ENCODE assay signal across 18 cellular contexts in the genomic region with DNA sequence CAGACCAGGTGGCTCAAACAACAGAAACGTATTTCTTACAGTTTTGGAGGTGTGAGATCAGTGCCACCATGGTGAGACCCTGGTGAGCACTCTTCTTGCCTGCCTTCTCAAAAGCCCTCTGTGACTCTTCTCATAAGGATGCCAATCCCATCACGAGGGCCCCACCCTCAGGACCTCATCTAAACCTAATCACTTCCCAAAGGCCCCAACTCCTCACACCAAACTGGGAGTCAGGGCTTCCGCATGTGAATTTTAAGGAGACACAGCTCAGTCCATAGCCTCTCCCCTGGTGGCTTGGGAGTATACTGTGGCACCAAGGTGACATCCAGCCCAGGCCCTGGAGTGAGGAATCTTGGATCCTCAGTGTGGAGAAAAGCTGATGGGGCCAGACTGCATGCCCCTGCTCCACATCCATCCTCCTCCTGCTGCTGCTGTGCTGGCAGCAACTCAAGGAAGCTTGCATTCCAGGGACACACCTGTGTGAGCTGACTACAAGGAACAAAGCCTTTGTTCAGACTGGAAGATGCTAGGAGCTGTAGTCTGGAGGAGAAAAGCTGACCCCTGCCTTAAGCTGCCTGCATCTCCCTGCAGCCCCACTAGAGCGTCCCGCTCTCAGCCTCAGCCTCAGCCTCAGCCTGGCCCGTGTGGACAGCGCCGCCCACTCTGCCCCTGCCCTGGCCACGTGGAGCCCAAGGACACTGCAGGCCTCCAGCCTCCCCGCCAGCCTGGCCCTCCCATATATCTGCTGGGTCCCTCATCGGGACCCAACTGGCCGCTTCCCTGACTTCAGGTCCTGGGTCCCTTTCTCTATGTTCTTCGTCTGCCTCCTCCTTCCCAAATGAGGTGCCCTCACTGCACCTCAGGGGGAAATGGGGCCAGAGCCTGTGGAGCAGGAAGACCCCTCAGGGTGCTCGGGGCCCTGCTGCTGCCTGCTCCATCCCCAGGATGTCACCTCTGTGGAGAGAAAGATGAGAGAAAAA.
DNase-seq lines count a peak whose midpoint lies in the region; ATAC-seq, FAIRE-seq and TF ChIP-seq lines count a peak whose summit lies in the region.
"Had no signal": no experiment of that assay in that cellular context is flagged by ENCODE, and none has a peak within 500 bp of the region (broad histone marks: within the 10 kb centered on the region; RNA-seq: fewer than 3 reads in every experiment).

No MANE protein-coding gene starts in this region.

- H3F3A ChIP-seq in neural progenitor cell (ENCODE audit: low read depth): no peaks in the 10 kb centered on the region

- CTCF ChIA-PET in HCT116 (lab: Charles Lee): no interaction called here

- no peak for TF ChIP-seq RAD21 in HCT116 (IDR thresholded peaks at IDR 0.05; ENCODE audit: low read depth)

- no peaks in the 10 kb centered on the region for H3K9me3 Mint-ChIP-seq in neural progenitor cell

- no peak overlapping the region for H3K27ac ChIP-seq in HCT116 (ENCODE audit: low read depth, low read length)
- H3K27ac ChIP-seq in foreskin keratinocyte: no peak overlapping the region
- no peak overlapping the region for H3K27ac ChIP-seq in neural progenitor cell
- H3K27ac ChIP-seq: KMS-11, RWPE1 had no signal

- H3K27me3 Mint-ChIP-seq in neural progenitor cell (ENCODE audit: insufficient read depth, low read depth): peaks cover 11% of the 10 kb centered on the region

- RAD21 ChIA-PET in HCT116 (lab: Charles Lee; ENCODE audit: low non-redundant PET in 1 of 2, low total read pairs in 2 of 2, uncharacterized antibody in 2 of 2, unreplicated experiment in 2 of 2): no interaction called here

- H3K36me3 ChIP-seq in HCT116 (ENCODE audit: control insufficient read depth in 1 of 2, insufficient read depth in 2 of 2, low read length in 2 of 2) (no peaks in the 10 kb centered on the region), neural progenitor cell (no peaks in the 10 kb centered on the region)

- H3K27me3 ChIP-seq in HCT116 (ENCODE audit: insufficient read depth, low read length): peaks cover 57% of the 10 kb centered on the region
- no peaks in the 10 kb centered on the region for H3K27me3 ChIP-seq in foreskin keratinocyte
- H3K27me3 ChIP-seq in neural progenitor cell: no peaks in the 10 kb centered on the region

- no peaks in the 10 kb centered on the region for H3K9me3 ChIP-seq in HCT116 (ENCODE audit: control insufficient read depth in 1 of 2, insufficient read depth in 1 of 2, low read depth in 1 of 2, low read length in 2 of 2)
- no peaks in the 10 kb centered on the region for H3K9me3 ChIP-seq in neural progenitor cell (ENCODE audit: low read depth)
- H3K9me3 ChIP-seq: Caco-2 had no signal

- no peaks in the 10 kb centered on the region for H3K4me1 Mint-ChIP-seq in neural progenitor cell
- H3K4me1 Mint-ChIP-seq: B cell had no signal

- H4K20me1 ChIP-seq in HCT116 (ENCODE audit: insufficient read depth) (no peaks in the 10 kb centered on the region), neural progenitor cell (ENCODE audit: low read depth) (no peaks in the 10 kb centered on the region)

- intact Hi-C loops in HCT116 (cut with micrococcal nuclease): no loop called here

- H3K4me3 Mint-ChIP-seq in neural progenitor cell: no peak overlapping the region
- H3K4me3 Mint-ChIP-seq: B cell; CD4-positive, CD25-positive, alpha-beta regulatory T cell had no signal

- H3K36me3 Mint-ChIP-seq in neural progenitor cell: no peaks in the 10 kb centered on the region
- H3K36me3 Mint-ChIP-seq: CD4-positive, CD25-positive, alpha-beta regulatory T cell had no signal

- no peak for TF ChIP-seq POLR2A in HCT116 (IDR thresholded peaks at IDR 0.05; ENCODE audit: borderline replicate concordance, extremely low read depth, insufficient read depth, insufficient read length)

- DNase-seq in HCT116 (ENCODE audit: low read depth, low spot score) (no peak), foreskin keratinocyte (no peak), neural progenitor cell (ENCODE audit: low spot score) (peak; percentile 15), urothelium cell line (ENCODE audit: low spot score) (peak; percentile 17), T-helper 1 cell (no peak)
- no peak for DNase-seq in activated CD4-positive, alpha-beta T cell treated with anti-CD3 and anti-CD28 coated beads, Interleukin-2, amount 50 U/mL, for 4 hours
- DNase-seq: Caco-2; CD4-positive, CD25-positive, alpha-beta regulatory T cell; HCEC 1CT; NCI-H1436 treated with DMSO at 0.1 percent for 48 hours; NCI-H2029 treated with DMSO at 0.1 percent for 48 hours; NCI-H510A; NCI-H774; PC-3 had no signal

- TF ChIP-seq CTCF in HCT116 (IDR thresholded peaks at IDR 0.05 in 2 of 3, conservative IDR thresholded peaks at IDR 0.05 in 1 of 3; ENCODE audit: borderline replicate concordance in 1 of 3, insufficient read depth in 1 of 3, low read depth in 2 of 3, low read length in 2 of 3) (no peak), foreskin keratinocyte (conservative IDR thresholded peaks at IDR 0.05) (no peak), neural progenitor cell (IDR thresholded peaks at IDR 0.05) (peak; percentile 10)

- no peak for FAIRE-seq in urothelium cell line (lab: Jason Lieb, UNC)

- H3K79me2 ChIP-seq in HCT116 (ENCODE audit: insufficient read depth, low read length) (no peaks in the 10 kb centered on the region), neural progenitor cell (ENCODE audit: low read depth) (no peaks in the 10 kb centered on the region)

- H3K4me2 ChIP-seq in HCT116 (ENCODE audit: low read length) (no peak overlapping the region), neural progenitor cell (no peak overlapping the region)
- H3K4me2 ChIP-seq: KMS-11 had no signal

- no peaks in the 10 kb centered on the region for H3K9me2 ChIP-seq in HCT116 (ENCODE audit: insufficient read depth)

- no peak overlapping the region for H3K9ac ChIP-seq in HCT116 (ENCODE audit: low read length)
- H3K9ac ChIP-seq in neural progenitor cell: no peak overlapping the region
- H3K9ac ChIP-seq: KMS-11 had no signal

- no TSS peak for BruUV-seq in HCT116 (replicated peaks; lab: Mats Ljungman, UMichigan)

- POLR2A ChIA-PET in HCT116 (lab: Charles Lee): no interaction called here

- H3K27ac Mint-ChIP-seq in neural progenitor cell: no peak overlapping the region
- H3K27ac Mint-ChIP-seq: B cell; CD4-positive, CD25-positive, alpha-beta regulatory T cell had no signal

- H3K4me3 ChIP-seq in HCT116 (replicated peaks in 1 of 2; ENCODE audit: low read depth in 1 of 2, low read length in 2 of 2) (no peak overlapping the region), neural progenitor cell (no peak overlapping the region)

- ATAC-seq in HCT116: peak; percentile 74
- peak; percentile 14 for ATAC-seq in foreskin keratinocyte
- no peak for ATAC-seq in HG02852 (IDR thresholded peaks at IDR 0.05; ENCODE audit: unreplicated experiment)
- ATAC-seq: PC-3 had no signal

- H3K4me1 ChIP-seq in HCT116 (ENCODE audit: control insufficient read depth in 1 of 2, insufficient read depth in 2 of 2, low read length in 2 of 2): no peaks in the 10 kb centered on the region
- H3K4me1 ChIP-seq in foreskin keratinocyte: no peaks in the 10 kb centered on the region
- no peaks in the 10 kb centered on the region for H3K4me1 ChIP-seq in neural progenitor cell
- H3K4me1 ChIP-seq: Caco-2 had no signal

- no peak overlapping the region for H2AFZ ChIP-seq in HCT116 (ENCODE audit: low read depth, low read length, poor library complexity, severe bottlenecking)
- H2AFZ ChIP-seq in neural progenitor cell (replicated peaks): no peak overlapping the region

TF ChIP-seq in HCT116, 20 proteins besides CTCF, POLR2A, EP300 and RAD21:
- no peak for TF ChIP-seq FOSL1 (IDR thresholded peaks at IDR 0.05; ENCODE audit: low read depth)
- no peak for TF ChIP-seq POLR2AphosphoS5 (IDR thresholded peaks at IDR 0.05; ENCODE audit: low read depth, low read length)
- no peak for TF ChIP-seq YY1 (IDR thresholded peaks at IDR 0.05; ENCODE audit: extremely low read depth, insufficient replicate concordance, low read depth, low read length)
- no peak for TF ChIP-seq SP1 (IDR thresholded peaks at IDR 0.05; ENCODE audit: low read depth)
- TF ChIP-seq CEBPB (IDR thresholded peaks at IDR 0.05; ENCODE audit: low read depth): no peak
- TF ChIP-seq, protein P1, sequence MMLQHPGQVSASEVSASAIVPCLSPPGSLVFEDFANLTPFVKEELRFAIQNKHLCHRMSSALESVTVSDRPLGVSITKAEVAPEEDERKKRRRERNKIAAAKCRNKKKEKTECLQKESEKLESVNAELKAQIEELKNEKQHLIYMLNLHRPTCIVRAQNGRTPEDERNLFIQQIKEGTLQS (IDR thresholded peaks at IDR 0.05): no peak
- no peak for TF ChIP-seq MAX (IDR thresholded peaks at IDR 0.05)
- TF ChIP-seq ELF1 (IDR thresholded peaks at IDR 0.05; ENCODE audit: borderline replicate concordance, low read depth): no peak
- no peak for TF ChIP-seq ZFX (IDR thresholded peaks at IDR 0.05)
- TF ChIP-seq EZH2phosphoT487 (IDR thresholded peaks at IDR 0.05; ENCODE audit: borderline replicate concordance): no peak
- TF ChIP-seq ZNF274 (IDR thresholded peaks at IDR 0.05; ENCODE audit: low read depth, low read length): no peak
- TF ChIP-seq EZH2 (IDR thresholded peaks at IDR 0.05): no peak
- TF ChIP-seq ZBTB33 (IDR thresholded peaks at IDR 0.05; ENCODE audit: extremely low read depth, insufficient replicate concordance, low read length): no peak
- TF ChIP-seq JUND (IDR thresholded peaks at IDR 0.05): no peak
- TF ChIP-seq TCF7L2 (IDR thresholded peaks at IDR 0.05; ENCODE audit: borderline replicate concordance, extremely low read depth, insufficient read depth, insufficient read length): no peak

Comparison
In these comparisons a context has a peak if more than half of its experiments do, and no peak if none do; other contexts are left out.
1. DNase-seq: peak in neural progenitor cell (single experiment) and urothelium cell line (single experiment); none in HCT116 (single experiment), foreskin keratinocyte (0 of 2), T-helper 1 cell (0 of 5) and activated CD4-positive, alpha-beta T cell treated with anti-CD3 and anti-CD28 coated beads, Interleukin-2, amount 50 U/mL, for 4 hours (0 of 2).